ENCODE assay signal across 9 cellular contexts in the genomic region with DNA sequence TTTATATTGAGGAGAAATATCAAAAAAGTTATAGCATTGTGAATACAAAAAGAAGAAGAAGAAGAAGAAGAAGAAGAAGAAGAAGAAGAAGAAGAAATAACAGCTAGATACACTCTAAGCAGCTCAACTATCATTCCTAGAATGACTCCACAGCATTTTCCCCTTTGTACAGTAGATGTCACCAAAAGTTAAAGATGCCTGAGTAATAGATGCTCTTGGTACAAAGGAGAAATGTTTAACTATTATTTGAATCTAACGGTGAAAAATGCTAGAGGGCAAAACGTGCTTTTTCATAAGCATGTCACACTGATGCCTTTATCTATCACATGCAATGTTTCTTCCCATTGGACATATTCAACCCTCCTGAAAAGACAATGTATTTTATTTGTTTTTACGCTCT.
A peak's percentile ranks its signal among the peaks of the same experiment; 100 is the strongest.
DNase-seq lines count a peak whose midpoint lies in the region; ATAC-seq and TF ChIP-seq lines count a peak whose summit lies in the region.
"Had no signal": no experiment of that assay in that cellular context is flagged by ENCODE, and none has a peak within 500 bp of the region (broad histone marks: within the 10 kb centered on the region; RNA-seq: fewer than 3 reads in every experiment).

No MANE protein-coding gene starts in this region.

- H3K4me2 ChIP-seq in hepatocyte: no peak overlapping the region

- 67% methylated on average over 3 of the region's 3 CpGs for WGBS in hepatocyte (ENCODE audit: low lambda C conversion rate, missing lambda C conversion rate)

- H3K4me1 ChIP-seq in hepatocyte (ENCODE audit: insufficient read depth) (no peaks in the 10 kb centered on the region), tibial artery (no peaks in the 10 kb centered on the region)

- H3K79me2 ChIP-seq in hepatocyte: no peaks in the 10 kb centered on the region

- H3K9me3 ChIP-seq in hepatocyte (ENCODE audit: low read depth) (no peaks in the 10 kb centered on the region), tibial artery (no peaks in the 10 kb centered on the region)

- CTCF ChIA-PET in HEK293T (lab: Yijun Ruan, JAX): no interaction called here

- H4K20me1 ChIP-seq in hepatocyte (ENCODE audit: insufficient read depth, poor library complexity, severe bottlenecking): no peaks in the 10 kb centered on the region

- no peak for ATAC-seq in omental fat pad (ENCODE audit: low FRiP score)

- intact Hi-C loops in tibial artery (cut with DNase I; ENCODE audit: low total_unique reads): no loop called here

- POLR2A ChIA-PET in HEK293T (lab: Yijun Ruan, JAX): no interaction called here

- no peak overlapping the region for H3K4me3 ChIP-seq in hepatocyte
- no peak overlapping the region for H3K4me3 ChIP-seq in tibial artery

- H3K27ac ChIP-seq in hepatocyte (no peak overlapping the region), tibial artery (no peak overlapping the region)

- H3K36me3 ChIP-seq in hepatocyte (replicated peaks; ENCODE audit: insufficient read depth, low read depth) (no peaks in the 10 kb centered on the region), tibial artery (no peaks in the 10 kb centered on the region)

- TF ChIP-seq CTCF in hepatocyte (IDR thresholded peaks at IDR 0.05; ENCODE audit: poor library complexity) (peak; percentile 68), tibial artery (IDR thresholded peaks at IDR 0.05) (no peak), omental fat pad (IDR thresholded peaks at IDR 0.05) (no peak)

- peak; percentile 25 for DNase-seq in D341Med (ENCODE audit: low spot score)
- DNase-seq in HEK293T (ENCODE audit: extremely low spot score): peak; percentile 17
- peak; percentile 45 for DNase-seq in RKO (ENCODE audit: low spot score)
- DNase-seq in hepatocyte (ENCODE audit: low spot score): peak; percentile 43
- DNase-seq in effector CD8-positive, alpha-beta T cell (lab: John Stamatoyannopoulos, UW): no peak
- no peak for DNase-seq in tibial artery
- no peak for DNase-seq in HUDEP-2 (lab: John Stamatoyannopoulos, UW; ENCODE audit: unreplicated experiment in 76 of 76)
- DNase-seq in omental fat pad (ENCODE audit: low spot score): no peak
- DNase-seq: right cardiac atrium had no signal

- H3K27me3 ChIP-seq in hepatocyte (no peaks in the 10 kb centered on the region), tibial artery (no peaks in the 10 kb centered on the region)

- no peaks in the 10 kb centered on the region for H3K9me2 ChIP-seq in hepatocyte (replicated peaks; ENCODE audit: insufficient read depth)

- H2AFZ ChIP-seq in hepatocyte: no peak overlapping the region

TF ChIP-seq in HEK293T, 16 proteins besides CTCF, POLR2A, EP300 and RAD21:
- TF ChIP-seq L3MBTL2 (conservative IDR thresholded peaks at IDR 0.05) (no peak), FOXA1 (IDR thresholded peaks at IDR 0.05) (no peak), TARDBP (IDR thresholded peaks at IDR 0.05) (no peak), NFRKB (IDR thresholded peaks at IDR 0.05) (no peak), SUZ12 (IDR thresholded peaks at IDR 0.05) (no peak), BHLHE40 (IDR thresholded peaks at IDR 0.05; ENCODE audit: borderline replicate concordance) (no peak), FOXM1 (IDR thresholded peaks at IDR 0.05; ENCODE audit: borderline replicate concordance) (no peak), CTBP1 (IDR thresholded peaks at IDR 0.05; ENCODE audit: borderline replicate concordance) (no peak), ELF4 (IDR thresholded peaks at IDR 0.05) (no peak), ZNF384 (IDR thresholded peaks at IDR 0.05) (no peak), ARNT (IDR thresholded peaks at IDR 0.05) (no peak), SP1 (IDR thresholded peaks at IDR 0.05) (no peak), HDGF (IDR thresholded peaks at IDR 0.05; ENCODE audit: borderline replicate concordance) (no peak), LEF1 (IDR thresholded peaks at IDR 0.05; ENCODE audit: borderline replicate concordance) (no peak), FOXK2 (IDR thresholded peaks at IDR 0.05) (no peak)
- TF ChIP-seq, protein P1, sequence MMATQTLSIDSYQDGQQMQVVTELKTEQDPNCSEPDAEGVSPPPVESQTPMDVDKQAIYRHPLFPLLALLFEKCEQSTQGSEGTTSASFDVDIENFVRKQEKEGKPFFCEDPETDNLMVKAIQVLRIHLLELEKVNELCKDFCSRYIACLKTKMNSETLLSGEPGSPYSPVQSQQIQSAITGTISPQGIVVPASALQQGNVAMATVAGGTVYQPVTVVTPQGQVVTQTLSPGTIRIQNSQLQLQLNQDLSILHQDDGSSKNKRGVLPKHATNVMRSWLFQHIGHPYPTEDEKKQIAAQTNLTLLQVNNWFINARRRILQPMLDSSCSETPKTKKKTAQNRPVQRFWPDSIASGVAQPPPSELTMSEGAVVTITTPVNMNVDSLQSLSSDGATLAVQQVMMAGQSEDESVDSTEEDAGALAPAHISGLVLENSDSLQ (IDR thresholded peaks at IDR 0.05): no peak

Comparison
In these comparisons a context has a peak if more than half of its experiments do, and no peak if none do; other contexts are left out.
1. DNase-seq: peak in D341Med (single experiment), HEK293T (single experiment), RKO (single experiment) and hepatocyte (single experiment); none in effector CD8-positive, alpha-beta T cell (single experiment), tibial artery (0 of 2), HUDEP-2 (0 of 76) and omental fat pad (single experiment).